In the genomic region with DNA sequence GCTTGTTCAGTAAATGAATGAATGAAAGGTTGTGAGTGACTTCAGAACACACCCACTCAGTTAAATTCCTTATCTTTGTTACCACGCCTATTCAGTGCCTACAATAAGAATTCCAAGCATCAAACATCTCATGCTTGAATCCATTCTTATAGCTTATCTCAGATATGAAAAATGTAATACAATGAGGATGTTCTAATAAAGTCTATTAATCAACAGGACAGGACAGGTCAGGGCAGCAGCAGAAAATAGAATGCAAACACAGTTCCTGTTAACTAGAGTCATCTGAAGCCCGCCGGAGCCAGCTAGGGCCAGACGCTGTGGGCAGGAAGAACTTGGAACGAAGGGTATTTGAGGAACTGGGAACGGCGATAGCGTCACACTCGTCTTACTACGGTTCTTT, we compare ENCODE assay signal across 11 cellular contexts. TPM values are rescaled to one million over a fixed set of nuclear protein-coding genes. Genes with fewer than 3 reads are reported as not detected.
A peak's percentile ranks its signal among the peaks of the same experiment; 100 is the strongest.
DNase-seq lines count a peak whose midpoint lies in the region; ATAC-seq lines count a peak whose summit lies in the region.
"Had no signal": no experiment of that assay in that cellular context is flagged by ENCODE, and none has a peak within 500 bp of the region (broad histone marks: within the 10 kb centered on the region; RNA-seq: fewer than 3 reads in every experiment).

No MANE protein-coding gene starts in this region.

- H3K4me1 ChIP-seq in skeletal muscle tissue (ENCODE audit: control insufficient read depth in 3 of 3, insufficient read depth in 3 of 3, low read length in 3 of 3), result peaks cover 0 to 6% (median 2%) of the 10 kb centered on the region in 3 donors

- no peak overlapping the region for H3K4me3 ChIP-seq in skeletal muscle tissue (ENCODE audit: low read length in 3 of 3)
- H3K4me3 ChIP-seq: MG63 had no signal

- H3K36me3 ChIP-seq in skeletal muscle tissue (ENCODE audit: control insufficient read depth in 3 of 3, insufficient read depth in 3 of 3, low read length in 3 of 3), result no peaks in the 10 kb centered on the region
- H3K36me3 ChIP-seq: MG63 had no signal

- H3K9ac ChIP-seq in skeletal muscle tissue (ENCODE audit: low read depth in 1 of 3, low read length in 3 of 3), result no peak overlapping the region

- H3K27me3 ChIP-seq in skeletal muscle tissue (ENCODE audit: control insufficient read depth in 3 of 3, insufficient read depth in 3 of 3, low read length in 3 of 3), result no peaks in the 10 kb centered on the region
- H3K27me3 ChIP-seq: MG63 had no signal

- H3K9me3 ChIP-seq in skeletal muscle tissue (ENCODE audit: control insufficient read depth in 3 of 3, low read length in 3 of 3), result no peaks in the 10 kb centered on the region
- H3K9me3 ChIP-seq: MG63 had no signal

- H3K27ac ChIP-seq in skeletal muscle tissue (ENCODE audit: low read depth, low read length), result peak overlapping the region; percentile 23

- DNase-seq in astrocyte of the hippocampus (ENCODE audit: low read depth, low spot score), result peak; percentile 44
- no peak for DNase-seq in left lobe of liver (ENCODE audit: low spot score)
- DNase-seq in stimulated activated naive CD8-positive, alpha-beta T cell treated with anti-CD3 and anti-CD28 coated beads, Interleukin-15, Interleukin-2, amounts not matched to agents 100 U/mL and 50 U/mL, for 24 hours, result no peak
- no peak for DNase-seq in middle frontal gyrus (ENCODE audit: extremely low spot score, low spot score)
- no peak for DNase-seq in stimulated activated CD4-positive, alpha-beta T cell treated with anti-CD3 and anti-CD28 coated beads, Interleukin-15, amount 100 ng/mL, for 24 hours
- DNase-seq: activated T-cell treated with anti-CD3 and anti-CD28 coated beads, Interleukin-2, amount 50 U/mL, for 48 hours; retina had no signal

- peak; percentile 80 for ATAC-seq in HG02610 (IDR thresholded peaks at IDR 0.05; ENCODE audit: unreplicated experiment)
- peak; percentile 58 for ATAC-seq in left lobe of liver
- ATAC-seq in GM21515 (IDR thresholded peaks at IDR 0.05; ENCODE audit: unreplicated experiment), result no peak
- ATAC-seq in stimulated activated naive CD8-positive, alpha-beta T cell treated with anti-CD3 and anti-CD28 coated beads, Interleukin-15, Interleukin-2, amounts not matched to agents 100 U/mL and 50 U/mL, for 24 hours, result no peak

RNA-seq across cellular contexts. Expression of gene SEL1L3, which starts 48.5 kb away (rescaled TPM):
- total RNA-seq in left lobe of liver, result 5.0 TPM
- total RNA-seq in skeletal muscle tissue, result 18.3 TPM

Comparison
In these comparisons a context has a peak if more than half of its experiments do, and no peak if none do; other contexts are left out.
1. ATAC-seq: peak in HG02610 (single experiment) and left lobe of liver (single experiment); none in GM21515 (single experiment) and stimulated activated naive CD8-positive, alpha-beta T cell treated with anti-CD3 and anti-CD28 coated beads, Interleukin-15, Interleukin-2, amounts not matched to agents 100 U/mL and 50 U/mL, for 24 hours (single experiment).